In the genomic region with DNA sequence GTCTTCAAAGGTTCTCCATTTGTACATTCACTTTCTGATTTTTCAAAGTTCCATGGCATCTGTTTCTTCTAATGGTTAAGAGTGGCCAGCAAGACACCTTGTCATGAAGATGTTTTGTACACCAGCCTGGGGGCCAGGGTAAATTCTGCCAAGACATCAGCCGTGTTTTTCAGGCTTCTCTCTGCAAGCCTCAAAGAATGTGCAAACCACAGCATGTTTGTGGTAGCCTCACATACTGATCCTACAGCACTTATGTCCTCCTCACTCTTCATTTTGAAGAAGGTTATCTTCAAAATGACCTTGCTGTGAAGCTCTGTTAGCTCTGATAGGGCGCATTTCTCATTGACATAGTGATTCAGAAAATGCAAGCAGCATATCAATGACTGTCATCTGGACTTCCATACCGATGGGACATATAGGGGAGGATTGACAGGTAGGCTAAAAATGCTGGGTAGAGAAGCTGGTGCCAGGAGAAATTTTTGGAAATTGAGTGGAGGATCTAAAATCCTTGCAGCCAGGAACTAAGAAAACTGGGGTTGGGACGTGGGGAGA, we compare ENCODE assay signal across 25 cellular contexts.
"Had no signal": no experiment of that assay in that cellular context is flagged by ENCODE, and none has a peak within 500 bp of the region (broad histone marks: within the 10 kb centered on the region; RNA-seq: fewer than 3 reads in every experiment).

No MANE protein-coding gene starts in this region.

- H3K9me3 Mint-ChIP-seq: activated CD4-positive, alpha-beta T cell treated with anti-CD3 and anti-CD28 coated beads, Interleukin-2, amount 10 ng/mL, durations not matched to agents 7 days and 5 days; activated naive CD4-positive, alpha-beta T cell treated with anti-CD3 and anti-CD28 coated beads for 36 hours; activated T-cell treated with anti-CD3 and anti-CD28 coated beads, Interleukin-2, amount 50 U/mL, for 4 hours; mesothelial cell of epicardium; nephron progenitor cell; stimulated activated naive CD8-positive, alpha-beta T cell treated with anti-CD3 and anti-CD28 coated beads, Interleukin-15, Interleukin-2, amounts not matched to agents 100 ng/mL and 50 ng/mL, for 24 hours; type B pancreatic cell had no signal

- H3K27me3 Mint-ChIP-seq: activated CD4-positive, alpha-beta T cell treated with anti-CD3 and anti-CD28 coated beads, Interleukin-2, amount 10 ng/mL, durations not matched to agents 7 days and 5 days; stimulated activated naive CD8-positive, alpha-beta T cell treated with anti-CD3 and anti-CD28 coated beads, Interleukin-15, Interleukin-2, amounts not matched to agents 100 ng/mL and 50 ng/mL, for 24 hours; type B pancreatic cell had no signal

- H3K9me3 ChIP-seq: esophagus squamous epithelium, suprapubic skin had no signal

- H3K36me3 ChIP-seq: cardiac muscle cell, esophagus squamous epithelium, suprapubic skin had no signal

- DNase-seq: activated CD4-positive, alpha-beta T cell treated with anti-CD3 and anti-CD28 coated beads, Interleukin-2, amount 10 ng/mL, durations not matched to agents 7 days and 5 days; activated CD8-positive, alpha-beta T cell treated with anti-CD3 and anti-CD28 coated beads, Interleukin-2, amount 10 ng/mL, durations not matched to agents 7 days and 5 days; activated naive CD4-positive, alpha-beta T cell treated with anti-CD3 and anti-CD28 coated beads for 36 hours; activated T-cell treated with anti-CD3 and anti-CD28 coated beads, Interleukin-2, amount 50 U/mL, for 4 hours; anterior cingulate cortex; dermis blood vessel endothelial cell; effector memory CD4-positive, alpha-beta T cell; esophagus squamous epithelium; foreskin fibroblast; hippocampal formation; kidney; nephron progenitor cell; nucleus accumbens; posterior cingulate gyrus; retina; stimulated activated CD4-positive, alpha-beta T cell treated with anti-CD3 and anti-CD28 coated beads, Interleukin-2, amount 100 ng/mL, for 24 hours; T1000 had no signal

- H3K4me1 Mint-ChIP-seq: activated CD4-positive, alpha-beta T cell treated with anti-CD3 and anti-CD28 coated beads, Interleukin-2, amount 10 ng/mL, durations not matched to agents 7 days and 5 days; mesothelial cell of epicardium; nephron progenitor cell had no signal

- H3K4me3 ChIP-seq: cardiac muscle cell, esophagus squamous epithelium, lung, suprapubic skin had no signal

- ATAC-seq: activated CD4-positive, CD25-positive, alpha-beta regulatory T cell treated with anti-CD3 and anti-CD28 coated beads, Interleukin-2, amount 50 U/mL, for 24 hours; activated CD8-positive, alpha-beta T cell treated with anti-CD3 and anti-CD28 coated beads, Interleukin-2, amount 10 ng/mL, durations not matched to agents 7 days and 5 days; activated T-cell treated with anti-CD3 and anti-CD28 coated beads, Interleukin-2, amount 50 U/mL, for 4 hours; left lobe of liver had no signal

- H3K27me3 ChIP-seq: cardiac muscle cell, esophagus squamous epithelium, suprapubic skin had no signal

- H3K4me3 Mint-ChIP-seq: activated CD4-positive, alpha-beta T cell treated with anti-CD3 and anti-CD28 coated beads, Interleukin-2, amount 10 ng/mL, durations not matched to agents 7 days and 5 days; activated CD8-positive, alpha-beta T cell treated with anti-CD3 and anti-CD28 coated beads, Interleukin-2, amount 10 ng/mL, durations not matched to agents 7 days and 5 days; activated naive CD4-positive, alpha-beta T cell treated with anti-CD3 and anti-CD28 coated beads for 36 hours; activated T-cell treated with anti-CD3 and anti-CD28 coated beads, Interleukin-2, amount 50 U/mL, for 4 hours; mesothelial cell of epicardium; nephron progenitor cell; stimulated activated naive CD8-positive, alpha-beta T cell treated with anti-CD3 and anti-CD28 coated beads, Interleukin-15, Interleukin-2, amounts not matched to agents 100 ng/mL and 50 ng/mL, for 24 hours; type B pancreatic cell had no signal

- H3K27ac Mint-ChIP-seq: activated CD4-positive, alpha-beta T cell treated with anti-CD3 and anti-CD28 coated beads, Interleukin-2, amount 10 ng/mL, durations not matched to agents 7 days and 5 days; activated CD8-positive, alpha-beta T cell treated with anti-CD3 and anti-CD28 coated beads, Interleukin-2, amount 10 ng/mL, durations not matched to agents 7 days and 5 days; activated naive CD4-positive, alpha-beta T cell treated with anti-CD3 and anti-CD28 coated beads for 36 hours; mesothelial cell of epicardium; nephron progenitor cell; stimulated activated naive CD8-positive, alpha-beta T cell treated with anti-CD3 and anti-CD28 coated beads, Interleukin-15, Interleukin-2, amounts not matched to agents 100 ng/mL and 50 ng/mL, for 24 hours; type B pancreatic cell had no signal

- H3K4me1 ChIP-seq: esophagus squamous epithelium, suprapubic skin had no signal

- H3K27ac ChIP-seq: cardiac muscle cell, esophagus squamous epithelium, suprapubic skin had no signal

- H3K36me3 Mint-ChIP-seq: mesothelial cell of epicardium, type B pancreatic cell had no signal
